In genomic region chr9:128556276-128556675, GRCh38 we compare ENCODE assay signal across 10 cellular contexts. TPM values are rescaled to one million over a fixed set of nuclear protein-coding genes. Genes with fewer than 3 reads are reported as not detected.
DNase-seq lines count a peak whose midpoint lies in the region; FAIRE-seq and TF ChIP-seq lines count a peak whose summit lies in the region.
"Had no signal": no experiment of that assay in that cellular context is flagged by ENCODE, and none has a peak within 500 bp of the region (broad histone marks: within the 10 kb centered on the region; RNA-seq: fewer than 3 reads in every experiment).

No MANE protein-coding gene starts in this region.

- H3K79me2 ChIP-seq in H9 (ENCODE audit: insufficient read depth, low read length): peaks cover 1% of the 10 kb centered on the region; the same call in 1 of the 2 replicates

- H2BK20ac ChIP-seq in H9 (ENCODE audit: low read depth, low read length, poor library complexity, severe bottlenecking): no peak overlapping the region

- no peak overlapping the region for H2BK15ac ChIP-seq in H9 (ENCODE audit: low read depth, low read length)

- H3K4me3 ChIP-seq in dorsolateral prefrontal cortex (peak overlapping the region in 53 of 59 donors; percentile 8 to 99 (median 92)), prostate gland (no peak overlapping the region)

- DNase-seq in ELR (ENCODE audit: low read depth) (peak; percentile 9), M059J (ENCODE audit: low read depth) (peak; percentile 24), dorsolateral prefrontal cortex (no peak), progenitor cell of endocrine pancreas (ENCODE audit: low spot score, unreplicated experiment) (no peak), H54 (ENCODE audit: insufficient read length, low spot score) (no peak), prostate gland (ENCODE audit: low spot score) (no peak), AG08395 (ENCODE audit: low spot score) (no peak), H9 (no peak)
- DNase-seq: activated CD4-positive, alpha-beta T cell treated with anti-CD3 and anti-CD28 coated beads for 1 hour; T-helper 1 cell had no signal

- H2BK5ac ChIP-seq in H9 (ENCODE audit: insufficient read length, low read length): no peak overlapping the region

- H3K27ac ChIP-seq in dorsolateral prefrontal cortex (peak overlapping the region in 19 of 59 donors; percentile 2 to 99 (median 45)), prostate gland (no peak overlapping the region), H9 (ENCODE audit: insufficient read length, low read depth, low read length) (no peak overlapping the region)

- H3K27ac Mint-ChIP-seq in progenitor cell of endocrine pancreas (peak overlapping the region; percentile 71), H9 (no peak overlapping the region)

- H3K27me3 ChIP-seq in dorsolateral prefrontal cortex (no peaks in the 10 kb centered on the region), prostate gland (replicated peaks; ENCODE audit: insufficient read depth) (no peaks in the 10 kb centered on the region), H9 (ENCODE audit: insufficient read depth, low read length) (no peaks in the 10 kb centered on the region)

- H4K20me1 ChIP-seq in H9 (ENCODE audit: control insufficient read depth, insufficient read depth, insufficient read length): no peaks in the 10 kb centered on the region

- no peaks in the 10 kb centered on the region for H3K9me3 Mint-ChIP-seq in progenitor cell of endocrine pancreas (ENCODE audit: low read depth)
- no peaks in the 10 kb centered on the region; a peak in 1 of 5 replicates for H3K9me3 Mint-ChIP-seq in H9

- H3K56ac ChIP-seq in H9 (ENCODE audit: insufficient read length, low read depth, low read length): no peak overlapping the region

- H3K9ac ChIP-seq in H9 (ENCODE audit: extremely low read depth, insufficient read length, low read length): no peak overlapping the region

- no peak overlapping the region for H3K4ac ChIP-seq in H9 (ENCODE audit: low read depth, low read length)

- intact Hi-C loops in dorsolateral prefrontal cortex (cut with DNase I) (loop anchor here in 1 of 2 donors (10.0 kb wide), 1 partner anchor 231 kb away; the partner anchor contains the start of genes COQ4 and TRUB2), prostate gland (cut with DNase I) (loop anchor here (10.0 kb wide), 1 partner anchor 49 kb away; no protein-coding TSS in a partner anchor)

- no peak overlapping the region for H2BK120ac ChIP-seq in H9 (ENCODE audit: low read depth, low read length, poor library complexity, severe bottlenecking)

- TF ChIP-seq CTCF in dorsolateral prefrontal cortex (IDR thresholded peaks at IDR 0.05 in 54 of 56, conservative IDR thresholded peaks at IDR 0.05 in 2 of 56; ENCODE audit: low read depth in 1 of 56, partially characterized antibody in 56 of 56) (no peak), progenitor cell of endocrine pancreas (IDR thresholded peaks at IDR 0.05; ENCODE audit: unreplicated experiment) (no peak), prostate gland (IDR thresholded peaks at IDR 0.05) (no peak), H9 (conservative IDR thresholded peaks at IDR 0.05) (no peak)

- H3K4me1 ChIP-seq in prostate gland (replicated peaks) (peaks cover 16% of the 10 kb centered on the region), H9 (ENCODE audit: insufficient read depth, low read length) (peaks cover 9% of the 10 kb centered on the region)

- H2AK5ac ChIP-seq in H9 (ENCODE audit: insufficient read length, low read length): no peak overlapping the region

- FAIRE-seq in H54 (lab: Jason Lieb, UNC): no peak

- H4K5ac ChIP-seq in H9 (ENCODE audit: insufficient read length, low read depth, low read length): no peak overlapping the region

- H3K23ac ChIP-seq in H9 (ENCODE audit: insufficient read length, low read depth, low read length): no peak overlapping the region

- H3K18ac ChIP-seq in H9 (ENCODE audit: insufficient read length, low read depth, low read length): no peak overlapping the region

- 69% methylated on average over 2 of the region's 2 CpGs for WGBS in prostate gland
- WGBS in H9 (ENCODE audit: extremely low coverage, insufficient read length, low lambda C conversion rate): no CpG with 5 or more reads among the region's 2 CpGs

- peaks cover 6% of the 10 kb centered on the region for H3K79me1 ChIP-seq in H9 (ENCODE audit: insufficient read depth, low read depth, low read length, poor library complexity, severe bottlenecking)

- H3K27me3 Mint-ChIP-seq in progenitor cell of endocrine pancreas: no peaks in the 10 kb centered on the region
- H3K27me3 Mint-ChIP-seq in H9 (ENCODE audit: low read depth): no peaks in the 10 kb centered on the region

- no peak overlapping the region for H4K91ac ChIP-seq in H9 (ENCODE audit: insufficient read length, low read depth, low read length)

- H3K4me3 Mint-ChIP-seq in progenitor cell of endocrine pancreas (ENCODE audit: low read depth) (no peak overlapping the region), H9 (no peak overlapping the region)

- H3K4me1 Mint-ChIP-seq in progenitor cell of endocrine pancreas (ENCODE audit: low read depth) (peaks cover 27% of the 10 kb centered on the region), H9 (peaks cover 16 to 21% of the 10 kb centered on the region in 2 experiments)

- H3K23me2 ChIP-seq in H9 (ENCODE audit: insufficient read length, low read depth, low read length, poor library complexity, severe bottlenecking): peaks cover 5% of the 10 kb centered on the region

- H4K8ac ChIP-seq in H9 (replicated peaks; ENCODE audit: insufficient read length, low read depth, low read length): no peak overlapping the region

- H3K9me3 ChIP-seq in prostate gland (no peaks in the 10 kb centered on the region), H9 (ENCODE audit: control insufficient read depth, low read depth, low read length) (no peaks in the 10 kb centered on the region)

- H3T11ph ChIP-seq in H9 (ENCODE audit: low read length): no peak overlapping the region

- TF ChIP-seq POLR2A in H54 (IDR thresholded peaks at IDR 0.05; ENCODE audit: low read depth, low read length) (no peak), prostate gland (IDR thresholded peaks at IDR 0.05) (no peak)

- H3K14ac ChIP-seq in H9 (ENCODE audit: insufficient read depth, low read length): no peak overlapping the region

- no peak overlapping the region for H2BK12ac ChIP-seq in H9 (ENCODE audit: insufficient read length, low read depth, low read length)

- H2AFZ ChIP-seq in H9 (ENCODE audit: low read length): no peak overlapping the region

- no peaks in the 10 kb centered on the region for H3K36me3 ChIP-seq in prostate gland

- H3K36me3 Mint-ChIP-seq in progenitor cell of endocrine pancreas (ENCODE audit: insufficient read depth): no peaks in the 10 kb centered on the region
- peaks cover 0 to 4% (median 0%) of the 10 kb centered on the region in 3 experiments; a peak in 1 of 7 replicates for H3K36me3 Mint-ChIP-seq in H9 (ENCODE audit: insufficient read depth in 1 of 3, low read depth in 3 of 3)

- no peak overlapping the region for H3K4me2 ChIP-seq in H9 (ENCODE audit: insufficient read depth, insufficient read length, low read length)

RNA-seq across cellular contexts. Expression of gene SPTAN1, which starts 3.9 kb away (rescaled TPM):
- total RNA-seq in M059J (2014; rRNA removed; shearing (Covaris generic)): 116 and 198 TPM in 2 replicates
- total RNA-seq in dorsolateral prefrontal cortex (1,000 to 10,000 TPM in 93 of 120 experiments, 100 to 1,000 TPM in 27; 588 to 1,376 (median 1,110) TPM), progenitor cell of endocrine pancreas (448 and 450 TPM in 2 replicates), prostate gland (100 to 1,000 TPM; 130 to 472 TPM), H9 (2021) (210 and 213 TPM in 2 replicates)

RNA-seq across cellular contexts. Expression of gene GLE1, which starts 51.8 kb away (rescaled TPM):
- 48.2 and 61.4 TPM in 2 replicates for total RNA-seq in M059J (2014; rRNA removed; shearing (Covaris generic))
- 10 to 100 TPM; 11.7 to 22.4 (median 16.7) TPM for total RNA-seq in dorsolateral prefrontal cortex
- total RNA-seq in progenitor cell of endocrine pancreas: 19.0 and 19.6 TPM in 2 replicates
- total RNA-seq in prostate gland: 10 to 100 TPM; 31.5 to 34.2 TPM
- total RNA-seq in H9 (2021): 17.9 and 19.0 TPM in 2 replicates

Comparison
In these comparisons a context has a peak if more than half of its experiments do, and no peak if none do; other contexts are left out.
1. DNase-seq: peak in ELR (single experiment) and M059J (single experiment); none in dorsolateral prefrontal cortex (0 of 10), progenitor cell of endocrine pancreas (single experiment), H54 (single experiment), prostate gland (single experiment), AG08395 (single experiment) and H9 (single experiment).
2. H3K4me3 ChIP-seq: peak in dorsolateral prefrontal cortex (53 of 59); none in prostate gland (0 of 2).